Comparison of ENCODE assay signal across 8 cellular contexts in genomic region chr17:57852041-57852954, GRCh38. TPM values are rescaled to one million over a fixed set of nuclear protein-coding genes. Genes with fewer than 3 reads are reported as not detected.
DNase-seq lines count a peak whose midpoint lies in the region; ATAC-seq and TF ChIP-seq lines count a peak whose summit lies in the region.
"Had no signal": no experiment of that assay in that cellular context is flagged by ENCODE, and none has a peak within 500 bp of the region (broad histone marks: within the 10 kb centered on the region; RNA-seq: fewer than 3 reads in every experiment).

No MANE protein-coding gene starts in this region.

- no peaks in the 10 kb centered on the region for H3K9me3 ChIP-seq in Peyer's patch
- H3K9me3 ChIP-seq in right atrium auricular region: no peaks in the 10 kb centered on the region
- H3K9me3 ChIP-seq: SJSA1 had no signal

- H3K27me3 ChIP-seq in Peyer's patch: no peaks in the 10 kb centered on the region
- no peaks in the 10 kb centered on the region for H3K27me3 ChIP-seq in right atrium auricular region
- H3K27me3 ChIP-seq in rectal smooth muscle tissue (ENCODE audit: control insufficient read depth, insufficient read depth, low read length): no peaks in the 10 kb centered on the region
- H3K27me3 ChIP-seq: SJSA1 had no signal

- H3K36me3 ChIP-seq in Peyer's patch (peaks cover 0 to 10% (median 0%) of the 10 kb centered on the region in 3 donors), right atrium auricular region (no peaks in the 10 kb centered on the region), rectal smooth muscle tissue (ENCODE audit: control insufficient read depth, insufficient read depth, low read length) (no peaks in the 10 kb centered on the region)

- no peak overlapping the region for H3K4me3 ChIP-seq in Peyer's patch
- peak overlapping the region in 1 of 2 donors; percentile 3 for H3K4me3 ChIP-seq in right atrium auricular region
- peak overlapping the region; percentile 0 for H3K4me3 ChIP-seq in rectal smooth muscle tissue (ENCODE audit: low read length)
- no peak overlapping the region for H3K4me3 ChIP-seq in foreskin fibroblast (ENCODE audit: low read depth in 1 of 2, low read length in 2 of 2)
- H3K4me3 ChIP-seq: SJSA1 had no signal

- no peak for TF ChIP-seq CTCF in Peyer's patch (IDR thresholded peaks at IDR 0.05)
- TF ChIP-seq CTCF in right atrium auricular region (IDR thresholded peaks at IDR 0.05): no peak
- no peak for TF ChIP-seq CTCF in RWPE1 (conservative IDR thresholded peaks at IDR 0.05; ENCODE audit: low read depth)
- TF ChIP-seq CTCF in foreskin fibroblast (IDR thresholded peaks at IDR 0.05; ENCODE audit: low read depth, low read length): no peak

- CTCF ChIA-PET in RWPE1 (lab: Yijun Ruan, JAX): interaction anchor here (0.6 to 0.9 kb wide), 2 partner anchors 143 to 537 kb away, joined by 3 read pairs; no protein-coding TSS in a partner anchor

- no peak overlapping the region for H3K9ac ChIP-seq in rectal smooth muscle tissue (ENCODE audit: low read length)

- H3K27ac ChIP-seq in Peyer's patch (peak overlapping the region in 3 of 4 donors; percentile 55 to 98 (median 86)), right atrium auricular region (peak overlapping the region; percentile 88 to 95), rectal smooth muscle tissue (ENCODE audit: low read depth, low read length) (peak overlapping the region; percentile 91), RWPE1 (no peak overlapping the region)
- H3K27ac ChIP-seq: SJSA1 had no signal

- DNase-seq in ELF-1 (ENCODE audit: low read depth, low spot score): peak; percentile 24
- DNase-seq in Peyer's patch: no peak
- no peak for DNase-seq in right atrium auricular region (ENCODE audit: low spot score)
- no peak for DNase-seq in RWPE1 (ENCODE audit: low spot score)
- DNase-seq in foreskin fibroblast: no peak

- TF ChIP-seq POLR2A in Peyer's patch (IDR thresholded peaks at IDR 0.05): no peak

- no peak for ATAC-seq in GM18861 (IDR thresholded peaks at IDR 0.05; ENCODE audit: unreplicated experiment)

- H3K4me1 ChIP-seq in Peyer's patch (peaks cover 0 to 36% (median 7%) of the 10 kb centered on the region in 4 donors), right atrium auricular region (peaks cover 0 to 37% of the 10 kb centered on the region in 2 donors), rectal smooth muscle tissue (ENCODE audit: control insufficient read depth, insufficient read depth, low read length) (peaks cover 30% of the 10 kb centered on the region)

- POLR2A ChIA-PET in RWPE1 (lab: Yijun Ruan, JAX; ENCODE audit: low non-redundant PET): no interaction called here

RNA-seq across cellular contexts. Expression of gene MRPS23, which starts 2.5 kb away (rescaled TPM):
- total RNA-seq in Peyer's patch (1 to 10 TPM in 3 of 4 donors, under 1 TPM in 1; 0.83 to 7.4 (median 5.2) TPM), right atrium auricular region (10 to 100 TPM; 24.1 to 35.3 TPM)
